In genomic region chr14:95361373-95362179, GRCh38 we compare ENCODE assay signal across 8 cellular contexts. TPM values are rescaled to one million over a fixed set of nuclear protein-coding genes. Genes with fewer than 3 reads are reported as not detected.
DNase-seq lines count a peak whose midpoint lies in the region; ATAC-seq and TF ChIP-seq lines count a peak whose summit lies in the region.

No MANE protein-coding gene starts in this region.

- no peaks in the 10 kb centered on the region for H3K9me3 Mint-ChIP-seq in activated T-helper 2 cell treated with anti-CD3 and anti-CD28 coated beads, Interferon-gamma antibody, Interleukin-2, Interleukin-4, amounts not matched to agents 10 μg/mL and 5 μg/mL and 100 μg/mL, durations not matched to agents 14 hours and 24 hours and 36 hours

- peak; percentile 41 for DNase-seq in AG20443 (ENCODE audit: low spot score)
- peak; percentile 83 for DNase-seq in SK-MEL-5 (ENCODE audit: low read depth, low spot score)
- peak; percentile 72 for DNase-seq in colonic mucosa
- peak; percentile 45 to 54 for DNase-seq in lung microvascular endothelial cell (ENCODE audit: low read depth in 2 of 2)
- DNase-seq in thyroid gland = peak; percentile 49 to 61
- no peak for DNase-seq in activated T-helper 2 cell treated with anti-CD3 and anti-CD28 coated beads, Interferon-gamma antibody, Interleukin-2, Interleukin-4, amounts not matched to agents 10 μg/mL and 5 μg/mL and 100 μg/mL, durations not matched to agents 14 hours and 24 hours and 36 hours (ENCODE audit: low spot score)
- DNase-seq in T1000 (lab: John Stamatoyannopoulos, UW) = no peak

- no peak overlapping the region for H3K27ac Mint-ChIP-seq in activated T-helper 2 cell treated with anti-CD3 and anti-CD28 coated beads, Interferon-gamma antibody, Interleukin-2, Interleukin-4, amounts not matched to agents 10 μg/mL and 5 μg/mL and 100 μg/mL, durations not matched to agents 14 hours and 24 hours and 36 hours

- H3K4me1 ChIP-seq in colonic mucosa (no peaks in the 10 kb centered on the region), thyroid gland (peaks cover 17 to 24% of the 10 kb centered on the region in 2 donors)

- in situ Hi-C loops in SK-MEL-5 (cut with HindIII; ENCODE audit: low pct_unique_long_range_greater_than_20kb, low sequenced_read_pairs) = no loop called here

- H3K27ac ChIP-seq in colonic mucosa (no peak overlapping the region), thyroid gland (peak overlapping the region in 1 of 3 donors; percentile 62)

- peak overlapping the region in 1 of 2 donors; percentile 35 for H3K9ac ChIP-seq in colonic mucosa (ENCODE audit: low read depth in 2 of 2, low read length in 2 of 2)

- H3K36me3 Mint-ChIP-seq in activated T-helper 2 cell treated with anti-CD3 and anti-CD28 coated beads, Interferon-gamma antibody, Interleukin-2, Interleukin-4, amounts not matched to agents 10 μg/mL and 5 μg/mL and 100 μg/mL, durations not matched to agents 14 hours and 24 hours and 36 hours (ENCODE audit: low read depth) = no peaks in the 10 kb centered on the region

- H3K4me3 ChIP-seq in colonic mucosa (no peak overlapping the region), thyroid gland (replicated peaks in 1 of 3) (no peak overlapping the region)

- no peaks in the 10 kb centered on the region for H3K27me3 ChIP-seq in colonic mucosa
- no peaks in the 10 kb centered on the region for H3K27me3 ChIP-seq in thyroid gland

- H3K4me1 Mint-ChIP-seq in activated T-helper 2 cell treated with anti-CD3 and anti-CD28 coated beads, Interferon-gamma antibody, Interleukin-2, Interleukin-4, amounts not matched to agents 10 μg/mL and 5 μg/mL and 100 μg/mL, durations not matched to agents 14 hours and 24 hours and 36 hours (ENCODE audit: low read depth) = peaks cover 2% of the 10 kb centered on the region

- intact Hi-C loops in colonic mucosa (cut with DNase I) = no loop called here
- intact Hi-C loops in thyroid gland (cut with DNase I) = no loop called here
- intact Hi-C loops in activated T-helper 2 cell treated with anti-CD3 and anti-CD28 coated beads, Interferon-gamma antibody, Interleukin-2, Interleukin-4, amounts not matched to agents 10 μg/mL and 5 μg/mL and 100 μg/mL, durations not matched to agents 14 hours and 24 hours and 36 hours (cut with micrococcal nuclease) = loop anchor here (5.0 kb wide), 1 partner anchor 674 kb away; no protein-coding TSS in a partner anchor

- H3K27me3 Mint-ChIP-seq in activated T-helper 2 cell treated with anti-CD3 and anti-CD28 coated beads, Interferon-gamma antibody, Interleukin-2, Interleukin-4, amounts not matched to agents 10 μg/mL and 5 μg/mL and 100 μg/mL, durations not matched to agents 14 hours and 24 hours and 36 hours (ENCODE audit: low read depth) = peaks cover 47% of the 10 kb centered on the region

- 29 to 44% methylated on average over 14 to 15 of the region's 20 CpGs for WGBS in thyroid gland, 2 donors

- TF ChIP-seq CTCF in colonic mucosa (IDR thresholded peaks at IDR 0.05) (peak; percentile 87), thyroid gland (IDR thresholded peaks at IDR 0.05) (peak; percentile 18 to 67 (median 54))

- TF ChIP-seq POLR2A in thyroid gland (IDR thresholded peaks at IDR 0.05) = no peak

- H3K4me3 Mint-ChIP-seq in activated T-helper 2 cell treated with anti-CD3 and anti-CD28 coated beads, Interferon-gamma antibody, Interleukin-2, Interleukin-4, amounts not matched to agents 10 μg/mL and 5 μg/mL and 100 μg/mL, durations not matched to agents 14 hours and 24 hours and 36 hours (ENCODE audit: low read depth) = no peak overlapping the region

- no peaks in the 10 kb centered on the region for H3K9me3 ChIP-seq in colonic mucosa
- no peaks in the 10 kb centered on the region for H3K9me3 ChIP-seq in thyroid gland

- no peaks in the 10 kb centered on the region for H3K36me3 ChIP-seq in colonic mucosa
- H3K36me3 ChIP-seq in thyroid gland = no peaks in the 10 kb centered on the region

- ATAC-seq in GM21360 (IDR thresholded peaks at IDR 0.05; ENCODE audit: unreplicated experiment) = peak; percentile 49

RNA-seq across cellular contexts. Expression of gene CLMN, which starts 41.9 kb away (rescaled TPM):
- total RNA-seq in SK-MEL-5 (2014; rRNA removed; shearing (Covaris generic)) = 19.5 and 24.0 TPM in 2 replicates
- 24.9 and 32.6 TPM in 2 replicates for polyA plus RNA-seq in SK-MEL-5 (2015; cell fraction: cytosol; rRNA removed)
- polyA plus RNA-seq in SK-MEL-5 (2015; cell fraction: nucleus; rRNA removed) = 101 and 143 TPM in 2 replicates
- total RNA-seq in colonic mucosa (100 to 1,000 TPM; 105 to 131 TPM), lung microvascular endothelial cell (0.20 and 0.65 TPM in 2 replicates), thyroid gland (10 to 100 TPM; 15.3 to 29.9 (median 17.8) TPM)
- 0.51 and 1.3 TPM in 2 replicates for total RNA-seq in activated T-helper 2 cell treated with anti-CD3 and anti-CD28 coated beads, Interferon-gamma antibody, Interleukin-2, Interleukin-4, amounts not matched to agents 10 μg/mL and 5 μg/mL and 100 μg/mL, durations not matched to agents 14 hours and 24 hours and 36 hours

Comparison
In these comparisons a context has a peak if more than half of its experiments do, and no peak if none do; other contexts are left out.
1. DNase-seq: peak in AG20443 (single experiment), SK-MEL-5 (single experiment), colonic mucosa (single experiment), lung microvascular endothelial cell (2 of 2) and thyroid gland (2 of 2); none in activated T-helper 2 cell treated with anti-CD3 and anti-CD28 coated beads, Interferon-gamma antibody, Interleukin-2, Interleukin-4, amounts not matched to agents 10 μg/mL and 5 μg/mL and 100 μg/mL, durations not matched to agents 14 hours and 24 hours and 36 hours (single experiment) and T1000 (single experiment).